Comparison of ENCODE assay signal across 1 cellular context in genomic region chr20:10735195-10735949, GRCh38.
TF ChIP-seq lines count a peak whose summit lies in the region.

No MANE protein-coding gene starts in this region.

TF ChIP-seq in WTC11, 78 proteins besides CTCF, POLR2A, EP300 and RAD21 (continued from another document):
- no peak for TF ChIP-seq ATF6 (CRISPR knock-in tag; IDR thresholded peaks at IDR 0.05)
- no peak for TF ChIP-seq JAZF1 (CRISPR knock-in tag; IDR thresholded peaks at IDR 0.05)
- no peak for TF ChIP-seq ZNF423 (CRISPR knock-in tag; IDR thresholded peaks at IDR 0.05)
- TF ChIP-seq KAT7 (CRISPR knock-in tag; IDR thresholded peaks at IDR 0.05; ENCODE audit: borderline replicate concordance), result no peak
